8 cellular contexts compared by ENCODE assay signal in genomic region chr2:96470636-96471035, GRCh38. TPM values are rescaled to one million over a fixed set of nuclear protein-coding genes. Genes with fewer than 3 reads are reported as not detected.
DNase-seq lines count a peak whose midpoint lies in the region; ATAC-seq and TF ChIP-seq lines count a peak whose summit lies in the region.

No MANE protein-coding gene starts in this region.

- no peaks in the 10 kb centered on the region for H3K36me3 ChIP-seq in sigmoid colon

- H3K4me1 ChIP-seq in right cardiac atrium (ENCODE audit: control insufficient read depth, insufficient read depth, low read length) = no peaks in the 10 kb centered on the region
- H3K4me1 ChIP-seq in sigmoid colon = peaks cover 0 to 6% (median 5%) of the 10 kb centered on the region in 4 donors

- 13% methylated on average over 25 of the region's 25 CpGs for WGBS in right cardiac atrium
- 12 to 16% methylated on average over 25 of the region's 25 CpGs for WGBS in sigmoid colon, 2 donors

- H3K4me3 ChIP-seq in AG10803 (ENCODE audit: low read length) (no peak overlapping the region), right cardiac atrium (ENCODE audit: low read length) (peak overlapping the region; percentile 6), sigmoid colon (peak overlapping the region in 3 of 4 donors; percentile 13 to 27 (median 27))

- H3K9me3 ChIP-seq in right cardiac atrium (ENCODE audit: control insufficient read depth, low read length) (no peaks in the 10 kb centered on the region), sigmoid colon (no peaks in the 10 kb centered on the region)

- ATAC-seq in right cardiac atrium (peak; percentile 92 to 94), GM19324 (IDR thresholded peaks at IDR 0.05; ENCODE audit: low FRiP score, unreplicated experiment) (no peak), GM19023 (IDR thresholded peaks at IDR 0.05; ENCODE audit: unreplicated experiment) (no peak)

- no peak for TF ChIP-seq EP300 in sigmoid colon (IDR thresholded peaks at IDR 0.05)

- peak; percentile 52 for TF ChIP-seq CTCF in AG10803 (conservative IDR thresholded peaks at IDR 0.05; ENCODE audit: low read length)
- peak in 3 of 4 experiments; percentile 15 to 43 (median 33) for TF ChIP-seq CTCF in sigmoid colon (IDR thresholded peaks at IDR 0.05)

- DNase-seq in AG10803 (ENCODE audit: low read depth) (peak; percentile 2), HuH-7.5 (ENCODE audit: low spot score) (peak; percentile 33), right cardiac atrium (peak; percentile 71 to 91 (median 88)), sigmoid colon (no peak), NCI-H2107 treated with DMSO at 0.1 percent for 48 hours (lab: John Stamatoyannopoulos, UW; ENCODE audit: unreplicated experiment) (no peak)
- peak; percentile 62 for DNase-seq in activated naive CD4-positive, alpha-beta T cell treated with anti-CD3 and anti-CD28 coated beads, Interleukin-2, amount 50 U/mL, for 16 hours

- TF ChIP-seq POLR2A in sigmoid colon (IDR thresholded peaks at IDR 0.05) = no peak

- H3K27me3 ChIP-seq in right cardiac atrium (ENCODE audit: control insufficient read depth, insufficient read depth) (no peaks in the 10 kb centered on the region), sigmoid colon (peaks cover 0 to 8% (median 0%) of the 10 kb centered on the region in 3 donors)

- no peak overlapping the region for H3K27ac ChIP-seq in right cardiac atrium (ENCODE audit: low read length)
- no peak overlapping the region for H3K27ac ChIP-seq in sigmoid colon

- intact Hi-C loops in right cardiac atrium (cut with DNase I) = loop anchor here in 1 of 4 donors (5.0 kb wide), 1 partner anchor 37 kb away; the partner anchor contains the start of gene NEURL3
- intact Hi-C loops in sigmoid colon (cut with DNase I) = loop anchor here (2.0 kb wide), 1 partner anchor 38 kb away; no protein-coding TSS in a partner anchor

RNA-seq across cellular contexts. Expression of gene NEURL3, which starts 34.5 kb away (rescaled TPM):
- under 1 TPM in 2 of 4 donors, not detected in 2; 0.15 to 0.20 TPM for total RNA-seq in right cardiac atrium
- polyA plus RNA-seq in right cardiac atrium = 0.07 TPM
- under 1 TPM in 1 of 4 donors, not detected in 3; 0.36 TPM for total RNA-seq in sigmoid colon
- 1 to 10 TPM; 3.5 to 6.4 (median 3.6) TPM for polyA plus RNA-seq in sigmoid colon

Comparison
In these comparisons a context has a peak if more than half of its experiments do, and no peak if none do; other contexts are left out.
1. DNase-seq: peak in AG10803 (single experiment), HuH-7.5 (single experiment), activated naive CD4-positive, alpha-beta T cell treated with anti-CD3 and anti-CD28 coated beads, Interleukin-2, amount 50 U/mL, for 16 hours (single experiment) and right cardiac atrium (3 of 3); none in sigmoid colon (single experiment) and NCI-H2107 treated with DMSO at 0.1 percent for 48 hours (single experiment).
2. ATAC-seq: peak in right cardiac atrium (2 of 2); none in GM19324 (single experiment) and GM19023 (single experiment).